ENCODE assay signal across 18 cellular contexts in the genomic region with DNA sequence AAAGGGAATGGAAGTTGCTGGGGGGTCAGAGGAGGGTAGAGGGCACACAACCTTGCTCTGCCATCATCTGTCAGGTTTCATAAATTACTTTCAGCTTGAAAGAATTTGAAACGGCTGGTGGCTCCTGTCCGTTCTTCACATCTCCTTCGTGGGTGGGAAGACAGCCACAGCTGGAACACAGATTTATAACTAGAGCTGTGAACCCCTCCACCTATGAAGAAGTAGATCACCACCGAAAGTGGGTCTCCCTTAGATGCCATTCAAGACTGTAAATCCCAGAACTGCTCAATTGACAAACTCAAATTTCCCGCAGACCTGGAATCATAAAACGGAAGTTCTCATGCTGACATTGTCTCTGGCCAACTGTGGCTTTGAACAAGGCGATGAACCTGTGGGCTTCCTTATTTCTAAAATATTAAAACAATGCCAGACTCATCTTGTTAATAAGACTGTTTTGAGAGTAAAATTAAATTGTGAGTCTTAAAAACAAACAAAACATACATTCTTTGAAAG.
"Had no signal": no experiment of that assay in that cellular context is flagged by ENCODE, and none has a peak within 500 bp of the region (broad histone marks: within the 10 kb centered on the region; RNA-seq: fewer than 3 reads in every experiment).

No MANE protein-coding gene starts in this region.

- H3K4me1 ChIP-seq: sigmoid colon, SJCRH30, upper lobe of right lung had no signal

- H3K27me3 ChIP-seq: heart left ventricle, sigmoid colon, SJCRH30, upper lobe of right lung had no signal

- H3K9me3 ChIP-seq: heart left ventricle, sigmoid colon, upper lobe of right lung had no signal

- ATAC-seq: activated CD8-positive, alpha-beta T cell treated with anti-CD3 and anti-CD28 coated beads for 36 hours; stimulated activated naive CD8-positive, alpha-beta T cell treated with anti-CD3 and anti-CD28 coated beads, Interleukin-15, Interleukin-2, amounts not matched to agents 100 U/mL and 50 U/mL, for 24 hours; T-helper 17 cell; upper lobe of right lung had no signal

- H3K36me3 Mint-ChIP-seq: activated naive CD8-positive, alpha-beta T cell treated with anti-CD3 and anti-CD28 coated beads for 36 hours; brain had no signal

- H3K27ac Mint-ChIP-seq: activated B cell treated with CpG ODN at 0.5 μM for 24 hours; activated CD8-positive, alpha-beta T cell treated with anti-CD3 and anti-CD28 coated beads for 36 hours; activated naive CD8-positive, alpha-beta T cell treated with anti-CD3 and anti-CD28 coated beads for 36 hours; brain; T-helper 17 cell had no signal

- H3K27me3 Mint-ChIP-seq: activated B cell treated with CpG ODN at 0.5 μM for 24 hours, T-helper 17 cell had no signal

- H3K4me3 ChIP-seq: heart left ventricle, sigmoid colon, SJCRH30, upper lobe of right lung had no signal

- DNase-seq: activated B cell treated with CpG ODN at 0.5 μM for 24 hours; activated CD4-positive, alpha-beta T cell treated with anti-CD3 and anti-CD28 coated beads for 48 hours; activated CD8-positive, alpha-beta T cell treated with anti-CD3 and anti-CD28 coated beads for 36 hours; activated naive CD8-positive, alpha-beta T cell treated with anti-CD3 and anti-CD28 coated beads for 36 hours; amygdala; central memory CD4-positive, alpha-beta T cell; cortex of kidney; effector memory CD4-positive, alpha-beta T cell; left ventricle myocardium superior; sigmoid colon; SJCRH30; stimulated activated naive CD8-positive, alpha-beta T cell treated with anti-CD3 and anti-CD28 coated beads, Interleukin-15, Interleukin-2, amounts not matched to agents 100 U/mL and 50 U/mL, for 24 hours; T-helper 17 cell; upper lobe of right lung had no signal

- H3K27ac ChIP-seq: epithelial cell of prostate, heart left ventricle, sigmoid colon, SJCRH30, upper lobe of right lung had no signal

- H3K9me3 Mint-ChIP-seq: activated B cell treated with CpG ODN at 0.5 μM for 24 hours; activated CD8-positive, alpha-beta T cell treated with anti-CD3 and anti-CD28 coated beads for 36 hours; brain; neural crest cell had no signal

- H3K36me3 ChIP-seq: heart left ventricle, sigmoid colon, SJCRH30, upper lobe of right lung had no signal

- H3K4me1 Mint-ChIP-seq: activated B cell treated with CpG ODN at 0.5 μM for 24 hours; activated naive CD8-positive, alpha-beta T cell treated with anti-CD3 and anti-CD28 coated beads for 36 hours; T-helper 17 cell had no signal

- H3K4me3 Mint-ChIP-seq: activated B cell treated with CpG ODN at 0.5 μM for 24 hours; activated CD8-positive, alpha-beta T cell treated with anti-CD3 and anti-CD28 coated beads for 36 hours; activated naive CD8-positive, alpha-beta T cell treated with anti-CD3 and anti-CD28 coated beads for 36 hours; brain; neural crest cell; T-helper 17 cell had no signal
